ENCODE assay signal across 2 cellular contexts in genomic region chr14:39203659-39204606, GRCh38.
TF ChIP-seq lines count a peak whose summit lies in the region.

No MANE protein-coding gene starts in this region.

TF ChIP-seq in HepG2, 621 proteins besides CTCF, POLR2A, EP300 and RAD21 (continues in another document):
- no peak for TF ChIP-seq CSRNP1 (CRISPR knock-in tag; IDR thresholded peaks at IDR 0.05)
- TF ChIP-seq ZNF274 (CRISPR knock-in tag; IDR thresholded peaks at IDR 0.05): no peak
- TF ChIP-seq PAWR (CRISPR knock-in tag; IDR thresholded peaks at IDR 0.05; ENCODE audit: borderline replicate concordance): no peak
- no peak for TF ChIP-seq HOXD1 (CRISPR knock-in tag; IDR thresholded peaks at IDR 0.05)
- no peak; the same call in 1 of the 2 replicates for TF ChIP-seq PITX1 (CRISPR knock-in tag; IDR thresholded peaks at IDR 0.05)
- no peak for TF ChIP-seq FOXO1 (CRISPR knock-in tag; IDR thresholded peaks at IDR 0.05)
- TF ChIP-seq MAF1 (CRISPR knock-in tag; IDR thresholded peaks at IDR 0.05; ENCODE audit: borderline replicate concordance): no peak; the same call in 1 of the 2 replicates
- no peak for TF ChIP-seq ZNF256 (CRISPR knock-in tag; conservative IDR thresholded peaks at IDR 0.05)
- no peak for TF ChIP-seq DRAP1 (CRISPR knock-in tag; IDR thresholded peaks at IDR 0.05)
- no peak for TF ChIP-seq RORA (CRISPR knock-in tag; IDR thresholded peaks at IDR 0.05)
- no peak for TF ChIP-seq JUN (CRISPR knock-in tag; IDR thresholded peaks at IDR 0.05)
- TF ChIP-seq ZNF562 (CRISPR knock-in tag; IDR thresholded peaks at IDR 0.05; ENCODE audit: borderline replicate concordance): no peak
- TF ChIP-seq TFDP2 (CRISPR knock-in tag; IDR thresholded peaks at IDR 0.05): no peak
- no peak for TF ChIP-seq EZH2 (conservative IDR thresholded peaks at IDR 0.05; ENCODE audit: low read depth, low read length)
- TF ChIP-seq ZNF552 (CRISPR knock-in tag; IDR thresholded peaks at IDR 0.05; ENCODE audit: borderline replicate concordance): no peak
- TF ChIP-seq ZNF598 (CRISPR knock-in tag; IDR thresholded peaks at IDR 0.05; ENCODE audit: borderline replicate concordance): 0 out of 2 replicates have a peak, but pooled peaks have one; percentile 16
- TF ChIP-seq MIER3 (CRISPR knock-in tag; IDR thresholded peaks at IDR 0.05; ENCODE audit: borderline replicate concordance): no peak
- TF ChIP-seq TEF (CRISPR knock-in tag; IDR thresholded peaks at IDR 0.05): no peak
- no peak for TF ChIP-seq SCMH1 (CRISPR knock-in tag; IDR thresholded peaks at IDR 0.05; ENCODE audit: borderline replicate concordance)
- TF ChIP-seq ZBTB38 (CRISPR knock-in tag; IDR thresholded peaks at IDR 0.05): no peak
- no peak for TF ChIP-seq PHF5A (CRISPR knock-in tag; IDR thresholded peaks at IDR 0.05; ENCODE audit: low read depth, unreplicated experiment)
- no peak for TF ChIP-seq THAP11 (CRISPR knock-in tag; IDR thresholded peaks at IDR 0.05)
- no peak for TF ChIP-seq TBX3 (IDR thresholded peaks at IDR 0.05; ENCODE audit: borderline replicate concordance)
- TF ChIP-seq, protein P1, sequence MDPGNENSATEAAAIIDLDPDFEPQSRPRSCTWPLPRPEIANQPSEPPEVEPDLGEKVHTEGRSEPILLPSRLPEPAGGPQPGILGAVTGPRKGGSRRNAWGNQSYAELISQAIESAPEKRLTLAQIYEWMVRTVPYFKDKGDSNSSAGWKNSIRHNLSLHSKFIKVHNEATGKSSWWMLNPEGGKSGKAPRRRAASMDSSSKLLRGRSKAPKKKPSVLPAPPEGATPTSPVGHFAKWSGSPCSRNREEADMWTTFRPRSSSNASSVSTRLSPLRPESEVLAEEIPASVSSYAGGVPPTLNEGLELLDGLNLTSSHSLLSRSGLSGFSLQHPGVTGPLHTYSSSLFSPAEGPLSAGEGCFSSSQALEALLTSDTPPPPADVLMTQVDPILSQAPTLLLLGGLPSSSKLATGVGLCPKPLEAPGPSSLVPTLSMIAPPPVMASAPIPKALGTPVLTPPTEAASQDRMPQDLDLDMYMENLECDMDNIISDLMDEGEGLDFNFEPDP (CRISPR knock-in tag; conservative IDR thresholded peaks at IDR 0.05): no peak
- no peak for TF ChIP-seq ZNF781 (CRISPR knock-in tag; IDR thresholded peaks at IDR 0.05; ENCODE audit: borderline replicate concordance, not compliant biosample characterization)
- no peak for TF ChIP-seq CAMTA2 (CRISPR knock-in tag; IDR thresholded peaks at IDR 0.05; ENCODE audit: borderline replicate concordance)
- TF ChIP-seq NCOR1 (IDR thresholded peaks at IDR 0.05; ENCODE audit: borderline replicate concordance, low read length): no peak
- TF ChIP-seq CENPT (CRISPR knock-in tag; IDR thresholded peaks at IDR 0.05; ENCODE audit: low read depth): no peak; the same call in 1 of the 2 replicates
- peak; percentile 32; the same call in 1 of the 2 replicates for TF ChIP-seq ZSCAN31 (CRISPR knock-in tag; IDR thresholded peaks at IDR 0.05; ENCODE audit: low read depth)

TF ChIP-seq in SK-N-SH, 30 proteins besides CTCF, POLR2A, EP300 and RAD21:
- no peak for TF ChIP-seq POLR2AphosphoS5 (IDR thresholded peaks at IDR 0.05; ENCODE audit: low read depth, low read length)
- no peak for TF ChIP-seq MEF2A (IDR thresholded peaks at IDR 0.05; ENCODE audit: borderline replicate concordance, low read depth)
- TF ChIP-seq FOXM1 (IDR thresholded peaks at IDR 0.05; ENCODE audit: low read depth): no peak
- TF ChIP-seq, protein P2, sequence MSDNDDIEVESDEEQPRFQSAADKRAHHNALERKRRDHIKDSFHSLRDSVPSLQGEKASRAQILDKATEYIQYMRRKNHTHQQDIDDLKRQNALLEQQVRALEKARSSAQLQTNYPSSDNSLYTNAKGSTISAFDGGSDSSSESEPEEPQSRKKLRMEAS (IDR thresholded peaks at IDR 0.05; ENCODE audit: low read depth): no peak
- no peak for TF ChIP-seq SIN3A (IDR thresholded peaks at IDR 0.05; ENCODE audit: borderline replicate concordance, low read depth, low read length)
- no peak for TF ChIP-seq RCOR1 (IDR thresholded peaks at IDR 0.05; ENCODE audit: low read length)
- TF ChIP-seq, protein P3, sequence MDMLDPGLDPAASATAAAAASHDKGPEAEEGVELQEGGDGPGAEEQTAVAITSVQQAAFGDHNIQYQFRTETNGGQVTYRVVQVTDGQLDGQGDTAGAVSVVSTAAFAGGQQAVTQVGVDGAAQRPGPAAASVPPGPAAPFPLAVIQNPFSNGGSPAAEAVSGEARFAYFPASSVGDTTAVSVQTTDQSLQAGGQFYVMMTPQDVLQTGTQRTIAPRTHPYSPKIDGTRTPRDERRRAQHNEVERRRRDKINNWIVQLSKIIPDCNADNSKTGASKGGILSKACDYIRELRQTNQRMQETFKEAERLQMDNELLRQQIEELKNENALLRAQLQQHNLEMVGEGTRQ (IDR thresholded peaks at IDR 0.05; ENCODE audit: borderline replicate concordance, low read depth, low read length): no peak
- no peak for TF ChIP-seq CHD2 (IDR thresholded peaks at IDR 0.05; ENCODE audit: low read length, partially characterized antibody)
- no peak for TF ChIP-seq EZH2phosphoT487 (IDR thresholded peaks at IDR 0.05; ENCODE audit: borderline replicate concordance, low read depth)
- TF ChIP-seq SMC3 (IDR thresholded peaks at IDR 0.05; ENCODE audit: low read depth, low read length): no peak
- no peak for TF ChIP-seq NFIC (IDR thresholded peaks at IDR 0.05; ENCODE audit: borderline replicate concordance)
